Comparison of ENCODE assay signal across 8 cellular contexts in genomic region chr17:980406-981291, GRCh38. TPM values are rescaled to one million over a fixed set of nuclear protein-coding genes. Genes with fewer than 3 reads are reported as not detected.
DNase-seq lines count a peak whose midpoint lies in the region; ATAC-seq and TF ChIP-seq lines count a peak whose summit lies in the region.

No MANE protein-coding gene starts in this region.

- peaks cover 11% of the 10 kb centered on the region for H3K4me1 Mint-ChIP-seq in activated CD8-positive, alpha-beta T cell treated with anti-CD3 and anti-CD28 coated beads for 36 hours (ENCODE audit: low read depth)

- CTCF ChIA-PET in activated CD8-positive, alpha-beta T cell treated with anti-CD3 and anti-CD28 coated beads for 36 hours (lab: Charles Lee): interaction anchor here (0.6 to 3.5 kb wide), 38 partner anchors 9 to 816 kb away, joined by 3 to 63 read pairs (median 4); partner anchors contain the start of genes GEMIN4, GLOD4, MRM3 and TIMM22

- no peaks in the 10 kb centered on the region for H3K9me3 Mint-ChIP-seq in activated CD8-positive, alpha-beta T cell treated with anti-CD3 and anti-CD28 coated beads for 36 hours

- ATAC-seq in HG03521 (IDR thresholded peaks at IDR 0.05; ENCODE audit: unreplicated experiment) (peak; percentile 36), HG03175 (IDR thresholded peaks at IDR 0.05; ENCODE audit: unreplicated experiment) (no peak)
- ATAC-seq in activated CD8-positive, alpha-beta T cell treated with anti-CD3 and anti-CD28 coated beads for 36 hours: peak; percentile 75

- DNase-seq in DMS153 treated with DMSO at 0.1 percent for 48 hours (lab: John Stamatoyannopoulos, UW; ENCODE audit: unreplicated experiment): peak; percentile 24
- peak; percentile 78 for DNase-seq in NCI-H82 treated with DMSO at 0.1 percent for 48 hours (lab: John Stamatoyannopoulos, UW; ENCODE audit: unreplicated experiment)
- peak; percentile 84 for DNase-seq in activated CD8-positive, alpha-beta T cell treated with anti-CD3 and anti-CD28 coated beads for 36 hours
- DNase-seq in effector CD8-positive, alpha-beta T cell (lab: John Stamatoyannopoulos, UW): peak; percentile 69
- DNase-seq in lung microvascular endothelial cell (ENCODE audit: low read depth in 2 of 2): peak; percentile 86 to 93
- DNase-seq in stimulated activated CD4-positive, alpha-beta T cell treated with anti-CD3 and anti-CD28 coated beads, TNF-alpha, amount 100 ng/mL, for 48 hours (ENCODE audit: low read depth in 3 of 3): peak; percentile 51 to 60 (median 59)

- POLR2A ChIA-PET in activated CD8-positive, alpha-beta T cell treated with anti-CD3 and anti-CD28 coated beads for 36 hours (lab: Charles Lee): interaction anchor here (0.7 to 2.5 kb wide), 6 partner anchors 16 to 578 kb away, joined by 3 to 11 read pairs (median 3); partner anchors contain the start of genes GEMIN4 and TIMM22

- peak overlapping the region; percentile 67 for H3K4me3 Mint-ChIP-seq in activated CD8-positive, alpha-beta T cell treated with anti-CD3 and anti-CD28 coated beads for 36 hours

- peak; percentile 75 for TF ChIP-seq CTCF in activated CD8-positive, alpha-beta T cell treated with anti-CD3 and anti-CD28 coated beads for 36 hours (IDR thresholded peaks at IDR 0.05)

- no peak overlapping the region for H3K27ac Mint-ChIP-seq in activated CD8-positive, alpha-beta T cell treated with anti-CD3 and anti-CD28 coated beads for 36 hours

- H3K27me3 Mint-ChIP-seq in activated CD8-positive, alpha-beta T cell treated with anti-CD3 and anti-CD28 coated beads for 36 hours: peaks cover 21% of the 10 kb centered on the region

- intact Hi-C loops in activated CD8-positive, alpha-beta T cell treated with anti-CD3 and anti-CD28 coated beads for 36 hours (cut with micrococcal nuclease): loop anchor here (10.0 kb wide), 1 partner anchor 96 kb away; no protein-coding TSS in a partner anchor

- no peaks in the 10 kb centered on the region for H3K36me3 Mint-ChIP-seq in activated CD8-positive, alpha-beta T cell treated with anti-CD3 and anti-CD28 coated beads for 36 hours (ENCODE audit: low read depth)

RNA-seq across cellular contexts. Expression of gene NXN, which starts 1.1 kb away (rescaled TPM):
- 1 to 10 TPM; 1.2 to 1.4 TPM for total RNA-seq in activated CD8-positive, alpha-beta T cell treated with anti-CD3 and anti-CD28 coated beads for 36 hours
- total RNA-seq in lung microvascular endothelial cell: 69.1 and 132 TPM in 2 replicates

RNA-seq across cellular contexts. Expression of gene TIMM22, which starts 16.3 kb away (rescaled TPM):
- total RNA-seq in activated CD8-positive, alpha-beta T cell treated with anti-CD3 and anti-CD28 coated beads for 36 hours: 10 to 100 TPM in 1 of 2 experiments, 1 to 10 TPM in 1; 8.8 to 10.2 TPM
- 13.3 and 15.1 TPM in 2 replicates for total RNA-seq in lung microvascular endothelial cell

Comparison
In these comparisons a context has a peak if more than half of its experiments do, and no peak if none do; other contexts are left out.
1. DNase-seq: peak in every context shown above with its lines; median percentile 90 in lung microvascular endothelial cell; 84 in activated CD8-positive, alpha-beta T cell treated with anti-CD3 and anti-CD28 coated beads for 36 hours; 78 in NCI-H82 treated with DMSO at 0.1 percent for 48 hours; 69 in effector CD8-positive, alpha-beta T cell; 59 in stimulated activated CD4-positive, alpha-beta T cell treated with anti-CD3 and anti-CD28 coated beads, TNF-alpha, amount 100 ng/mL, for 48 hours; 24 in DMS153 treated with DMSO at 0.1 percent for 48 hours.
2. RNA of gene NXN, which starts 1.1 kb away (total RNA-seq): 69.1 to 132 TPM in lung microvascular endothelial cell; 1.2 to 1.4 TPM in activated CD8-positive, alpha-beta T cell treated with anti-CD3 and anti-CD28 coated beads for 36 hours; every median in the first group is over 10 times any median in the second.